In genomic region chr15:52151353-52151752, GRCh38 we compare ENCODE assay signal across 17 cellular contexts. TPM values are rescaled to one million over a fixed set of nuclear protein-coding genes. Genes with fewer than 3 reads are reported as not detected.
A peak's percentile ranks its signal among the peaks of the same experiment; 100 is the strongest.
DNase-seq lines count a peak whose midpoint lies in the region; ATAC-seq, FAIRE-seq and TF ChIP-seq lines count a peak whose summit lies in the region.
"Had no signal": no experiment of that assay in that cellular context is flagged by ENCODE, and none has a peak within 500 bp of the region (broad histone marks: within the 10 kb centered on the region; RNA-seq: fewer than 3 reads in every experiment).

No MANE protein-coding gene starts in this region.

- in situ Hi-C loops in Panc1 (cut with HindIII; ENCODE audit: low pct_unique_long_range_greater_than_20kb, low sequenced_read_pairs): no loop called here

- intact Hi-C loops in Panc1 (cut with micrococcal nuclease; ENCODE audit: unreplicated experiment): no loop called here
- intact Hi-C loops in upper lobe of right lung (cut with DNase I): no loop called here

- DNase-seq in Panc1 (ENCODE audit: low read depth, low spot score) (no peak), left lobe of liver (ENCODE audit: low spot score) (no peak), upper lobe of right lung (no peak), GDM1 (lab: John Stamatoyannopoulos, UW) (no peak), urothelium cell line (ENCODE audit: low spot score) (no peak)
- DNase-seq: CD4-positive, CD25-positive, alpha-beta regulatory T cell; DMS79; NCI-H1694 treated with DMSO at 0.1 percent for 48 hours; NCI-H510A; NCI-H748 treated with DMSO at 0.1 percent for 48 hours; NK-92 treated with Interleukin-12 subunit alpha and Interleukin-12 subunit beta, amount 100 ng/mL, for 24 hours; SJCRH30 had no signal

- H3K4me3 ChIP-seq in Panc1 (ENCODE audit: low read depth in 2 of 2, low read length in 2 of 2) (no peak overlapping the region), upper lobe of right lung (no peak overlapping the region)
- H3K4me3 ChIP-seq: Peyer's patch, SJCRH30 had no signal

- H3K27ac ChIP-seq in Panc1 (ENCODE audit: low read length) (no peak overlapping the region), angular gyrus (ENCODE audit: low read depth, low read length) (peak overlapping the region; percentile 5), upper lobe of right lung (no peak overlapping the region)
- H3K27ac ChIP-seq: Peyer's patch, SJCRH30 had no signal

- ATAC-seq in Panc1: peak; percentile 33; the same call in 1 of the 2 replicates
- ATAC-seq in left lobe of liver: peak; percentile 11
- peak; percentile 39 for ATAC-seq in upper lobe of right lung
- no peak for ATAC-seq in HG03196 (IDR thresholded peaks at IDR 0.05; ENCODE audit: unreplicated experiment)

- POLR2A ChIA-PET in Panc1 (lab: Charles Lee): no interaction called here

- TF ChIP-seq CTCF in Panc1 (IDR thresholded peaks at IDR 0.05) (no peak), upper lobe of right lung (IDR thresholded peaks at IDR 0.05) (no peak)

- H3K4me1 ChIP-seq in Panc1 (ENCODE audit: control insufficient read depth, insufficient read depth, low read length): no peaks in the 10 kb centered on the region
- no peaks in the 10 kb centered on the region for H3K4me1 ChIP-seq in upper lobe of right lung
- H3K4me1 ChIP-seq: Peyer's patch, SJCRH30 had no signal

- H3K36me3 ChIP-seq in Panc1 (ENCODE audit: control insufficient read depth, insufficient read depth, low read length): no peaks in the 10 kb centered on the region; the same call in 1 of the 2 replicates
- H3K36me3 ChIP-seq in upper lobe of right lung: peaks cover 10% of the 10 kb centered on the region

- H3K27me3 ChIP-seq in Panc1 (ENCODE audit: control insufficient read depth, insufficient read depth, low read length) (no peaks in the 10 kb centered on the region), upper lobe of right lung (no peaks in the 10 kb centered on the region)
- H3K27me3 ChIP-seq: Peyer's patch, SJCRH30 had no signal

- no TSS peak for BruUV-seq in Panc1 (replicated peaks; lab: Mats Ljungman, UMichigan)

- H3K9me3 ChIP-seq in Panc1 (ENCODE audit: control insufficient read depth, insufficient read depth, low read depth, low read length) (no peaks in the 10 kb centered on the region), upper lobe of right lung (no peaks in the 10 kb centered on the region)
- H3K9me3 ChIP-seq: Peyer's patch, SJCRH30 had no signal

- CTCF ChIA-PET in Panc1 (lab: Charles Lee): no interaction called here

- no peak for FAIRE-seq in urothelium cell line (lab: Jason Lieb, UNC)

RNA-seq across cellular contexts. Expression of gene BCL2L10, which starts 38.8 kb away (rescaled TPM):
- 0.54 TPM for total RNA-seq in Panc1 (2021; ENCODE audit: unreplicated experiment)
- 0.23 TPM for polyA plus RNA-seq in Panc1 (2012; ENCODE audit: insufficient read length)
- total RNA-seq in left lobe of liver: 4.2 TPM
- not detected for total RNA-seq in upper lobe of right lung
- total RNA-seq: H4, M059J had no signal

RNA-seq across cellular contexts. Expression of gene GNB5, which starts 39.8 kb away (rescaled TPM):
- total RNA-seq in Panc1 (2021; ENCODE audit: unreplicated experiment): 58.7 TPM
- 93.5 TPM for polyA plus RNA-seq in Panc1 (2012; ENCODE audit: insufficient read length)
- 12.7 TPM for total RNA-seq in left lobe of liver
- total RNA-seq in upper lobe of right lung: 16.7 TPM
